In the genomic region with DNA sequence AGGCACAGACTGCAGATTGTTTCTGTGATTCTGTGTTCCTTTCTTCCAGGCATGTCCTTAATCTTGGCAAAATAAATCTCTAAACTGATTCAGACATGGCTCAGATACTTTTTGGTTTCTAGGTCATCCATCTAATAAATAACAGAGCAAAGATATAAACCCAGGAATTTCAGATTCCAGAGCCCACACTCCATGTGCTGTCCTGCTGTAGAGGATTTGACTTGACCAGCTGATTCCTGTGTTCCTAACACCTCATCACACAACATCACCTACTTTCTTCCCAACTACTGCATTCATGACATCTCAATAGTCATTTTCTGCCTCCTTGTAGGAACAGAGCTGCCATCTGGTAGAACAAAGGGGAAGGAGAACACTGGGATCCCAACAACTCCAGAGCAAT, we compare ENCODE assay signal across 21 cellular contexts.
"Had no signal": no experiment of that assay in that cellular context is flagged by ENCODE, and none has a peak within 500 bp of the region (broad histone marks: within the 10 kb centered on the region; RNA-seq: fewer than 3 reads in every experiment).

No MANE protein-coding gene starts in this region.

- ATAC-seq: activated CD4-positive, CD25-positive, alpha-beta regulatory T cell treated with anti-CD3 and anti-CD28 coated beads, Interleukin-2, amount 50 U/mL, for 24 hours; activated CD8-positive, alpha-beta memory T cell treated with anti-CD3 and anti-CD28 coated beads, Interleukin-2, amount 10 ng/mL, durations not matched to agents 7 days and 5 days; activated CD8-positive, alpha-beta T cell treated with anti-CD3 and anti-CD28 coated beads for 36 hours; body of pancreas; gastroesophageal sphincter; heart left ventricle; left colon; psoas muscle; right cardiac atrium had no signal

- H3K27ac ChIP-seq: body of pancreas, cardiac muscle cell, gastroesophageal sphincter, heart left ventricle, psoas muscle, tibial artery, VCaP had no signal

- H3K9me3 ChIP-seq: body of pancreas, gastroesophageal sphincter, psoas muscle, tibial artery had no signal

- H3K36me3 Mint-ChIP-seq: activated CD8-positive, alpha-beta memory T cell treated with anti-CD3 and anti-CD28 coated beads, Interleukin-2, amount 10 ng/mL, durations not matched to agents 7 days and 5 days; activated naive CD4-positive, alpha-beta T cell treated with anti-CD3 and anti-CD28 coated beads, Interleukin-2, amount 10 ng/mL, durations not matched to agents 7 days and 5 days; naive B cell had no signal

- H3K4me3 Mint-ChIP-seq: activated CD4-positive, alpha-beta T cell treated with anti-CD3 and anti-CD28 coated beads, Interleukin-2, amount 10 ng/mL, durations not matched to agents 7 days and 5 days; activated CD8-positive, alpha-beta memory T cell treated with anti-CD3 and anti-CD28 coated beads, Interleukin-2, amount 10 ng/mL, durations not matched to agents 7 days and 5 days; activated CD8-positive, alpha-beta T cell treated with anti-CD3 and anti-CD28 coated beads for 36 hours; activated naive CD4-positive, alpha-beta T cell treated with anti-CD3 and anti-CD28 coated beads, Interleukin-2, amount 10 ng/mL, durations not matched to agents 7 days and 5 days; naive B cell; stimulated activated naive CD8-positive, alpha-beta T cell treated with anti-CD3 and anti-CD28 coated beads, Interleukin-15, Interleukin-2, amounts not matched to agents 100 ng/mL and 50 ng/mL, for 24 hours; T-helper 2 cell treated with Interferon-gamma antibody and Interleukin-4, amounts not matched to agents 5 μg/mL and 100 μg/mL, for 36 hours had no signal

- H3K4me1 Mint-ChIP-seq: activated CD4-positive, alpha-beta T cell treated with anti-CD3 and anti-CD28 coated beads, Interleukin-2, amount 10 ng/mL, durations not matched to agents 7 days and 5 days; activated CD8-positive, alpha-beta memory T cell treated with anti-CD3 and anti-CD28 coated beads, Interleukin-2, amount 10 ng/mL, durations not matched to agents 7 days and 5 days; activated naive CD4-positive, alpha-beta T cell treated with anti-CD3 and anti-CD28 coated beads, Interleukin-2, amount 10 ng/mL, durations not matched to agents 7 days and 5 days; naive B cell had no signal

- DNase-seq: activated CD4-positive, alpha-beta T cell treated with anti-CD3 and anti-CD28 coated beads, Interleukin-2, amount 10 ng/mL, durations not matched to agents 7 days and 5 days; activated CD8-positive, alpha-beta memory T cell treated with anti-CD3 and anti-CD28 coated beads, Interleukin-2, amount 10 ng/mL, durations not matched to agents 7 days and 5 days; activated CD8-positive, alpha-beta T cell treated with anti-CD3 and anti-CD28 coated beads for 36 hours; activated effector memory CD4-positive, alpha-beta T cell treated with anti-CD3 and anti-CD28 coated beads, Interleukin-2, amount 50 U/mL, for 16 hours; activated naive CD4-positive, alpha-beta T cell treated with anti-CD3 and anti-CD28 coated beads, Interleukin-2, amount 10 ng/mL, durations not matched to agents 7 days and 5 days; activated T-cell treated with anti-CD3 and anti-CD28 coated beads for 4 hours; body of pancreas; heart left ventricle; left colon; naive B cell; psoas muscle; right cardiac atrium; stimulated activated CD4-positive, alpha-beta T cell treated with anti-CD3 and anti-CD28 coated beads, Interleukin-12 subunit alpha, Interleukin-12 subunit beta, amount 100 ng/mL, for 4 hours; stimulated activated CD4-positive, alpha-beta T cell treated with anti-CD3 and anti-CD28 coated beads, Interleukin-4, amount 100 ng/mL, for 4 hours; tibial artery had no signal

- H3K4me3 ChIP-seq: body of pancreas, cardiac muscle cell, gastroesophageal sphincter, heart left ventricle, psoas muscle, tibial artery had no signal

- H3K4me1 ChIP-seq: body of pancreas, psoas muscle had no signal

- H3K27ac Mint-ChIP-seq: activated CD4-positive, alpha-beta T cell treated with anti-CD3 and anti-CD28 coated beads, Interleukin-2, amount 10 ng/mL, durations not matched to agents 7 days and 5 days; activated CD8-positive, alpha-beta memory T cell treated with anti-CD3 and anti-CD28 coated beads, Interleukin-2, amount 10 ng/mL, durations not matched to agents 7 days and 5 days; activated CD8-positive, alpha-beta T cell treated with anti-CD3 and anti-CD28 coated beads for 36 hours; activated naive CD4-positive, alpha-beta T cell treated with anti-CD3 and anti-CD28 coated beads, Interleukin-2, amount 10 ng/mL, durations not matched to agents 7 days and 5 days; naive B cell; stimulated activated naive CD8-positive, alpha-beta T cell treated with anti-CD3 and anti-CD28 coated beads, Interleukin-15, Interleukin-2, amounts not matched to agents 100 ng/mL and 50 ng/mL, for 24 hours; T-helper 2 cell treated with Interferon-gamma antibody and Interleukin-4, amounts not matched to agents 5 μg/mL and 100 μg/mL, for 36 hours had no signal

- H3K9me3 Mint-ChIP-seq: activated CD4-positive, alpha-beta T cell treated with anti-CD3 and anti-CD28 coated beads, Interleukin-2, amount 10 ng/mL, durations not matched to agents 7 days and 5 days; activated CD8-positive, alpha-beta T cell treated with anti-CD3 and anti-CD28 coated beads for 36 hours; activated naive CD4-positive, alpha-beta T cell treated with anti-CD3 and anti-CD28 coated beads, Interleukin-2, amount 10 ng/mL, durations not matched to agents 7 days and 5 days; stimulated activated naive CD8-positive, alpha-beta T cell treated with anti-CD3 and anti-CD28 coated beads, Interleukin-15, Interleukin-2, amounts not matched to agents 100 ng/mL and 50 ng/mL, for 24 hours; T-helper 2 cell treated with Interferon-gamma antibody and Interleukin-4, amounts not matched to agents 5 μg/mL and 100 μg/mL, for 36 hours had no signal

- H3K36me3 ChIP-seq: cardiac muscle cell had no signal

- H3K27me3 ChIP-seq: body of pancreas, cardiac muscle cell, gastroesophageal sphincter, heart left ventricle, tibial artery had no signal

- H3K27me3 Mint-ChIP-seq: activated naive CD4-positive, alpha-beta T cell treated with anti-CD3 and anti-CD28 coated beads, Interleukin-2, amount 10 ng/mL, durations not matched to agents 7 days and 5 days had no signal
